Comparison of ENCODE assay signal across 29 cellular contexts in genomic region chr3:129769616-129770015, GRCh38.
A peak's percentile ranks its signal among the peaks of the same experiment; 100 is the strongest.
DNase-seq lines count a peak whose midpoint lies in the region; ATAC-seq lines count a peak whose summit lies in the region.
"Had no signal": no experiment of that assay in that cellular context is flagged by ENCODE, and none has a peak within 500 bp of the region (broad histone marks: within the 10 kb centered on the region; RNA-seq: fewer than 3 reads in every experiment).

No MANE protein-coding gene starts in this region.

- no peaks in the 10 kb centered on the region for H3K9me2 ChIP-seq in Karpas-422 (replicated peaks; ENCODE audit: insufficient read depth, low read length)

- peak; percentile 93 for DNase-seq in Karpas-422
- peak; percentile 89 for DNase-seq in SK-N-MC (ENCODE audit: low read depth, low spot score)
- DNase-seq in NCI-H1105 (lab: John Stamatoyannopoulos, UW): no peak
- DNase-seq: 8988T; ACHN; AML-193; BE2C; C1 segment of cervical spinal cord; Caco-2; Calu3; CD4-positive, alpha-beta memory T cell; CD4-positive, alpha-beta T cell; CD4-positive, CD25-positive, alpha-beta regulatory T cell; CD8-positive, alpha-beta memory T cell; CD8-positive, alpha-beta T cell; COR-L47; DMS 273 treated with DMSO at 0.1 percent for 48 hours; DMS153; DMS53; DMS79; DMS79 treated with DMSO at 0.1 percent for 48 hours; DND-41; EL had no signal

- peaks cover 4% of the 10 kb centered on the region; the same call in 1 of the 2 replicates for H3K36me3 ChIP-seq in Karpas-422 (ENCODE audit: insufficient read depth, low read length)
- no peaks in the 10 kb centered on the region; the same call in 1 of the 2 replicates for H3K36me3 ChIP-seq in SK-N-MC (ENCODE audit: insufficient read depth, low read length)
- H3K36me3 ChIP-seq: BE2C had no signal

- no peaks in the 10 kb centered on the region for H3K27me3 ChIP-seq in Karpas-422 (ENCODE audit: low read length)
- H3K27me3 ChIP-seq: BE2C; BLaER1; BLaER1 treated with 17β-estradiol and CSF1 and Interleukin-3, amounts not matched to agents 10 nM and 100 nM had no signal

- ATAC-seq in HG03135 (IDR thresholded peaks at IDR 0.05; ENCODE audit: unreplicated experiment): no peak
- ATAC-seq: A549; CD8-positive, alpha-beta T cell had no signal

- peak overlapping the region; percentile 72 for H3K4me2 ChIP-seq in Karpas-422 (ENCODE audit: low read depth, low read length, poor library complexity, severe bottlenecking)
- H3K4me2 ChIP-seq: A549, BLaER1 had no signal

- peaks cover 83% of the 10 kb centered on the region for H3K4me1 ChIP-seq in Karpas-422 (ENCODE audit: low read length)
- H3K4me1 ChIP-seq: BE2C, Caco-2 had no signal

- H2AFZ ChIP-seq in Karpas-422 (ENCODE audit: low read length): no peak overlapping the region

- H3K27ac ChIP-seq in Karpas-422 (ENCODE audit: low read length) (peak overlapping the region; percentile 97), SK-N-MC (peak overlapping the region; percentile 71)
- H3K27ac ChIP-seq: 22Rv1; A549; BLaER1; BLaER1 treated with 17β-estradiol and CSF1 and Interleukin-3, amounts not matched to agents 10 nM and 100 nM; C4-2B had no signal

- H3K9me3 ChIP-seq in Karpas-422 (ENCODE audit: low read length) (peaks cover 2% of the 10 kb centered on the region; the same call in 1 of the 2 replicates), SK-N-MC (ENCODE audit: low read depth, low read length) (no peaks in the 10 kb centered on the region)
- H3K9me3 ChIP-seq: A549; BE2C; BLaER1; BLaER1 treated with 17β-estradiol and CSF1 and Interleukin-3, amounts not matched to agents 10 nM and 100 nM; Caco-2 had no signal

- peak overlapping the region; percentile 42; the same call in 1 of the 2 replicates for H3K4me3 ChIP-seq in Karpas-422 (ENCODE audit: low read length)
- peak overlapping the region; percentile 45 for H3K4me3 ChIP-seq in SK-N-MC
- H3K4me3 ChIP-seq: A549; BLaER1; BLaER1 treated with 17β-estradiol and CSF1 and Interleukin-3, amounts not matched to agents 10 nM and 100 nM had no signal

- H4K20me1 ChIP-seq in Karpas-422 (ENCODE audit: insufficient read depth, low read depth, low read length): no peaks in the 10 kb centered on the region

- peak overlapping the region; percentile 38 for H3K9ac ChIP-seq in Karpas-422 (ENCODE audit: low read length)
- H3K9ac ChIP-seq in SK-N-MC (ENCODE audit: insufficient read length): no peak overlapping the region
- H3K9ac ChIP-seq: BLaER1; BLaER1 treated with 17β-estradiol and CSF1 and Interleukin-3, amounts not matched to agents 10 nM and 100 nM had no signal

- peaks cover 78% of the 10 kb centered on the region for H3K79me2 ChIP-seq in Karpas-422 (ENCODE audit: low read length)
